ENCODE assay signal across 17 cellular contexts in the genomic region with DNA sequence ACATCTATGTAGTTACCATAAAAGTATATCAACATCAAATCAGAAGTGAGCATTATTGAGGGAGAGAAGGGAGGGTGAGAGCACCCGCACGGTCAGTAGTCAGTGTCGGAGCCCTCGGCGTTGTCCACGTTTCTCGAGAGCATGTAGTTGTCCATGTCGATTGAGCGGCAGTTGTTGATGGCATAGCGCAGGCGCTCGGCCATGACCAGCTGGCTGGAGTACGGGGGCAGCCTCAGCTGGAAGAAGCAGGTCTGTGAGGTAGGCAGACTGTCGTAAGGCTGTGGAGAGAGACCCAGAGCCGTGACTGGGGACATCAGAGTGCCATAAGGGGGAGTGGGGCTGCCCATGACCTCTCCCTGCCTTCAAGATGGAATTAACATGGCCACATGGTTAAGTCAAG. TPM values are rescaled to one million over a fixed set of nuclear protein-coding genes. Genes with fewer than 3 reads are reported as not detected.
"Had no signal": no experiment of that assay in that cellular context is flagged by ENCODE, and none has a peak within 500 bp of the region (broad histone marks: within the 10 kb centered on the region; RNA-seq: fewer than 3 reads in every experiment).

No MANE protein-coding gene starts in this region.

- H3K9me3 ChIP-seq: esophagus squamous epithelium, left ventricle myocardium inferior, mucosa of descending colon, stomach had no signal

- H3K9me3 Mint-ChIP-seq: activated CD8-positive, alpha-beta T cell treated with anti-CD3 and anti-CD28 coated beads for 36 hours; activated naive CD4-positive, alpha-beta T cell treated with anti-CD3 and anti-CD28 coated beads for 36 hours; activated T-helper 1 cell treated with anti-CD3 and anti-CD28 coated beads, Interleukin-12 subunit alpha, Interleukin-12 subunit beta, Interleukin-2, Interleukin-4 antibody, amounts not matched to agents 30 ng/mL and 10 ng/mL and 1 ng/mL, durations not matched to agents 14 hours and 24 hours and 36 hours; naive thymus-derived CD4-positive, alpha-beta T cell had no signal

- H3K4me3 ChIP-seq: cardiac muscle cell, esophagus squamous epithelium, left ventricle myocardium inferior, mucosa of descending colon, SK-N-MC, stomach had no signal

- H3K27me3 ChIP-seq: cardiac muscle cell, esophagus squamous epithelium, stomach had no signal

- DNase-seq: activated CD4-positive, alpha-beta T cell treated with anti-CD3 and anti-CD28 coated beads for 1 hour; activated CD8-positive, alpha-beta memory T cell treated with anti-CD3 and anti-CD28 coated beads, Interleukin-2, amount 50 U/mL, for 48 hours; activated CD8-positive, alpha-beta T cell treated with anti-CD3 and anti-CD28 coated beads for 36 hours; activated naive CD4-positive, alpha-beta T cell treated with anti-CD3 and anti-CD28 coated beads for 36 hours; esophagus squamous epithelium; hypothalamus; left ventricle myocardium inferior; mucosa of descending colon; naive thymus-derived CD4-positive, alpha-beta T cell; occipital lobe; right cardiac atrium; stomach; T-helper 1 cell had no signal

- H3K27me3 Mint-ChIP-seq: activated CD8-positive, alpha-beta T cell treated with anti-CD3 and anti-CD28 coated beads for 36 hours; naive thymus-derived CD4-positive, alpha-beta T cell had no signal

- ATAC-seq: activated CD8-positive, alpha-beta T cell treated with anti-CD3 and anti-CD28 coated beads for 36 hours; mucosa of descending colon; naive thymus-derived CD4-positive, alpha-beta T cell had no signal

- H3K27ac Mint-ChIP-seq: activated naive CD4-positive, alpha-beta T cell treated with anti-CD3 and anti-CD28 coated beads for 36 hours had no signal

- H3K27ac ChIP-seq: cardiac muscle cell, left ventricle myocardium inferior had no signal

- H3K4me3 Mint-ChIP-seq: activated CD8-positive, alpha-beta T cell treated with anti-CD3 and anti-CD28 coated beads for 36 hours; activated naive CD4-positive, alpha-beta T cell treated with anti-CD3 and anti-CD28 coated beads for 36 hours; activated T-helper 1 cell treated with anti-CD3 and anti-CD28 coated beads, Interleukin-12 subunit alpha, Interleukin-12 subunit beta, Interleukin-2, Interleukin-4 antibody, amounts not matched to agents 30 ng/mL and 10 ng/mL and 1 ng/mL, durations not matched to agents 14 hours and 24 hours and 36 hours; naive thymus-derived CD4-positive, alpha-beta T cell had no signal

RNA-seq across cellular contexts. Expression of a gene that starts 11.8 kb away (rescaled TPM):
- total RNA-seq: endothelial cell of umbilical vein had no signal
